Comparison of ENCODE assay signal across 8 cellular contexts in the genomic region with DNA sequence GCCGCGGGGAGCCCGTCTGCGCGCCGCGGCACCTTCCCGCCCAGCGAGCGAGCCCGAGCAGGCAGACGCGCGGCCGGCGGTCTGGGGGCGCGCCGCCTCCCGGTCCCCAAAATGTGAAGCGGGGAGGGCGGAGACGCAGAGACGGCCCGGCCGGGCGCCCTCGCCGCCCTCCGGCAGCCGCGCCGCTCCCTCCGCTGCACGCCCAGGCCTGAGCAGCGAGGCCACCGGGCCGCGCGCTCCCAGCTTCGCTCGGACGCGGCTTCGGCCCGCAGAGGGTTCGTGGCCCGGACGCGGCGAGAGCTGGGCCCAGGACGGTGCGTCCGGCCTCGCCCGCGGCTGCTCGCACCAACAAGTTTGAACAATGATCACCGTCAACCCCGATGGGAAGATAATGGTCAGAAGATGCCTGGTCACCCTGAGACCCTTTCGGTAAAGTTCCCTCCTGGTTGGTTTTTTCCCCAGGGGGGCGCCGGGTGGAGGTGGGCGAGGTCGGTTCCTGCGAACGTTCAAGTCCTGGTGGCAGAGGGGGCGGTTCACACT. TPM values are rescaled to one million over a fixed set of nuclear protein-coding genes. Genes with fewer than 3 reads are reported as not detected.
A peak's percentile ranks its signal among the peaks of the same experiment; 100 is the strongest.
DNase-seq lines count a peak whose midpoint lies in the region; ATAC-seq, FAIRE-seq and TF ChIP-seq lines count a peak whose summit lies in the region.

No MANE protein-coding gene starts in this region.

- H2AFZ ChIP-seq in GM12878 (ENCODE audit: control insufficient read depth, low read depth, low read length) = no peak overlapping the region

- peak overlapping the region; percentile 51 for H3K4me3 Mint-ChIP-seq in CD4-positive, alpha-beta T cell
- peak overlapping the region; percentile 35 for H3K4me3 Mint-ChIP-seq in natural killer cell

- no peaks in the 10 kb centered on the region for H3K9me3 ChIP-seq in CD4-positive, alpha-beta T cell (ENCODE audit: control insufficient read depth, low read length)
- no peaks in the 10 kb centered on the region; the same call in 2 of the 3 replicates for H3K9me3 ChIP-seq in GM12878 (replicated peaks; ENCODE audit: control insufficient read depth, insufficient read depth, low read length)
- no peaks in the 10 kb centered on the region for H3K9me3 ChIP-seq in left lung

- H3K4me1 Mint-ChIP-seq in CD4-positive, alpha-beta T cell (ENCODE audit: low read depth) = peaks cover 16% of the 10 kb centered on the region
- H3K4me1 Mint-ChIP-seq in natural killer cell = peaks cover 0 to 15% of the 10 kb centered on the region in 2 donors

- H3K27me3 Mint-ChIP-seq in CD4-positive, alpha-beta T cell = peaks cover 37% of the 10 kb centered on the region
- peaks cover 31 to 35% of the 10 kb centered on the region in 2 donors for H3K27me3 Mint-ChIP-seq in natural killer cell (ENCODE audit: low read depth in 2 of 2)

- no peak for DNase-seq in CD4-positive, alpha-beta T cell
- DNase-seq in HK-2 (ENCODE audit: unreplicated experiment) = peak; percentile 35
- DNase-seq in GM12878 (ENCODE audit: low read depth, low spot score) = no peak
- no peak for DNase-seq in natural killer cell
- DNase-seq in left lung = no peak
- DNase-seq in GM19238 (ENCODE audit: insufficient read length, low spot score) = no peak
- DNase-seq in NCI-H2029 (lab: John Stamatoyannopoulos, UW) = no peak
- no peak for DNase-seq in NOMO-1 treated with dmso at 0.1 percent for 144 hours (lab: John Stamatoyannopoulos, UW; ENCODE audit: unreplicated experiment)

- no TSS peak for BruUV-seq in GM12878 (replicated peaks; lab: Mats Ljungman, UMichigan)

- no peak for TF ChIP-seq POLR2A in GM12878 (IDR thresholded peaks at IDR 0.05; ENCODE audit: low read depth, low read length)

- H3K9me3 Mint-ChIP-seq in CD4-positive, alpha-beta T cell = no peaks in the 10 kb centered on the region
- H3K9me3 Mint-ChIP-seq in natural killer cell = no peaks in the 10 kb centered on the region

- H3K79me2 ChIP-seq in GM12878 (ENCODE audit: control insufficient read depth, insufficient read depth, low read length) = no peaks in the 10 kb centered on the region

- no peaks in the 10 kb centered on the region for H3K36me3 ChIP-seq in GM12878 (ENCODE audit: control insufficient read depth in 2 of 2, insufficient read depth in 2 of 2, low read length in 1 of 2)
- no peaks in the 10 kb centered on the region for H3K36me3 ChIP-seq in left lung

- TF ChIP-seq RAD21 in GM12878 (IDR thresholded peaks at IDR 0.05; ENCODE audit: insufficient read depth, low read depth, low read length) = no peak

- no peak for ATAC-seq in CD4-positive, alpha-beta T cell (ENCODE audit: poor library complexity)
- ATAC-seq in GM12878 = no peak
- ATAC-seq in natural killer cell = peak in 1 of 3 donors; percentile 12
- no peak for ATAC-seq in left lung

- no peaks in the 10 kb centered on the region; the same call in 1 of the 2 replicates for H3K4me1 ChIP-seq in GM12878 (ENCODE audit: control insufficient read depth, insufficient read depth, low read length)
- peaks cover 0 to 25% of the 10 kb centered on the region in 2 donors for H3K4me1 ChIP-seq in left lung

- no peak overlapping the region for H3K27ac ChIP-seq in CD4-positive, alpha-beta T cell (ENCODE audit: low read depth, low read length)
- H3K27ac ChIP-seq in GM12878 (ENCODE audit: control insufficient read depth, insufficient read depth) (no peak overlapping the region), left lung (no peak overlapping the region)

- TF ChIP-seq EP300 in GM12878 (IDR thresholded peaks at IDR 0.05; ENCODE audit: borderline replicate concordance in 1 of 2, control insufficient read depth in 1 of 2, low read depth in 2 of 2, low read length in 2 of 2) = no peak

- no peak for FAIRE-seq in GM12878 (lab: Jason Lieb, UNC)

- POLR2A ChIA-PET in CD4-positive, alpha-beta T cell (lab: Charles Lee) = interaction anchor here (0.8 to 1.9 kb wide), 5 partner anchors 187 to 220 kb away, joined by 3 to 18 read pairs (median 3); no protein-coding TSS in a partner anchor
- POLR2A ChIA-PET in GM12878 (lab: Charles Lee) = no interaction called here

- no peak overlapping the region for H3K4me2 ChIP-seq in GM12878 (ENCODE audit: control insufficient read depth, insufficient read depth)

- intact Hi-C loops in CD4-positive, alpha-beta T cell (cut with DNase I, micrococcal nuclease) = loop anchor here (1.0 to 2.0 kb wide), 4 partner anchors 188 to 378 kb away; no protein-coding TSS in a partner anchor
- intact Hi-C loops in GM12878 (cut with micrococcal nuclease; ENCODE audit: unreplicated experiment) = loop anchor here (2.0 to 10.0 kb wide), 2 partner anchors 188 to 376 kb away; no protein-coding TSS in a partner anchor
- intact Hi-C loops in natural killer cell (cut with micrococcal nuclease) = loop anchor here (1.0 to 5.0 kb wide), 3 partner anchors 188 to 379 kb away; no protein-coding TSS in a partner anchor
- intact Hi-C loops in left lung (cut with DNase I) = loop anchor here in 1 of 2 donors (5.0 kb wide), 1 partner anchor 199 kb away; no protein-coding TSS in a partner anchor

- no peaks in the 10 kb centered on the region for H3K36me3 Mint-ChIP-seq in CD4-positive, alpha-beta T cell (ENCODE audit: low read depth)
- no peaks in the 10 kb centered on the region for H3K36me3 Mint-ChIP-seq in natural killer cell

- no peak overlapping the region for H3K4me3 ChIP-seq in GM12878
- peak overlapping the region in 1 of 2 donors; percentile 28 for H3K4me3 ChIP-seq in left lung

- H4K20me1 ChIP-seq in GM12878 (ENCODE audit: control insufficient read depth, insufficient read depth) = no peaks in the 10 kb centered on the region

- TF ChIP-seq CTCF in CD4-positive, alpha-beta T cell (IDR thresholded peaks at IDR 0.05) = no peak
- TF ChIP-seq CTCF in GM12878 (IDR thresholded peaks at IDR 0.05 in 2 of 3, conservative IDR thresholded peaks at IDR 0.05 in 1 of 3; ENCODE audit: control insufficient read depth in 2 of 3, extremely low read depth in 1 of 3, insufficient read depth in 1 of 3, low read depth in 3 of 3, low read length in 3 of 3) (no peak), natural killer cell (IDR thresholded peaks at IDR 0.05) (no peak), left lung (IDR thresholded peaks at IDR 0.05) (no peak)

- H3K27me3 ChIP-seq in CD4-positive, alpha-beta T cell (ENCODE audit: control insufficient read depth, insufficient read depth, low read length) = peaks cover 41% of the 10 kb centered on the region
- H3K27me3 ChIP-seq in GM12878 (replicated peaks in 1 of 2; ENCODE audit: control insufficient read depth in 2 of 2, insufficient read depth in 2 of 2, low read length in 1 of 2) = peaks cover 0 to 5% of the 10 kb centered on the region in 2 experiments; a peak in 3 of 4 replicates
- H3K27me3 ChIP-seq in left lung = peaks cover 27 to 90% of the 10 kb centered on the region in 2 donors

- SMC1A ChIA-PET in GM12878 (lab: Charles Lee; ENCODE audit: uncharacterized antibody, unreplicated experiment) = interaction anchor here (1.4 to 2.2 kb wide), 3 partner anchors 188 to 210 kb away, joined by 3 to 8 read pairs (median 4); no protein-coding TSS in a partner anchor

- in situ Hi-C loops in GM12878 (cut with MboI) = loop anchor here (5.0 kb wide), 1 partner anchor 379 kb away; no protein-coding TSS in a partner anchor

- CTCF ChIA-PET in CD4-positive, alpha-beta T cell (lab: Charles Lee) = interaction anchor here (1.0 to 2.8 kb wide), 11 partner anchors 10 to 1001 kb away, joined by 3 to 54 read pairs (median 5); no protein-coding TSS in a partner anchor
- CTCF ChIA-PET in GM12878 (lab: Yijun Ruan, JAX) = interaction anchor here (0.6 to 1.8 kb wide), 6 partner anchors 30 to 198 kb away, joined by 3 to 22 read pairs (median 4); no protein-coding TSS in a partner anchor

- 2% methylated on average over 68 of the region's 68 CpGs for WGBS in GM12878 (ENCODE audit: insufficient coverage, insufficient replicate concordance, low lambda C conversion rate, missing lambda C conversion rate)

- no peak overlapping the region for H3K27ac Mint-ChIP-seq in CD4-positive, alpha-beta T cell
- H3K27ac Mint-ChIP-seq in natural killer cell = no peak overlapping the region

- RAD21 ChIA-PET in GM12878 (lab: Charles Lee; ENCODE audit: unreplicated experiment) = interaction anchor here (0.7 to 2.2 kb wide), 6 partner anchors 52 to 198 kb away, joined by 3 to 22 read pairs (median 4); no protein-coding TSS in a partner anchor

- H3K9ac ChIP-seq in GM12878 (ENCODE audit: control insufficient read depth, insufficient read depth, low read length) = no peak overlapping the region

TF ChIP-seq in GM12878, 131 proteins besides CTCF, POLR2A, EP300 and RAD21:
- no peak for TF ChIP-seq SIN3A (IDR thresholded peaks at IDR 0.05; ENCODE audit: low read depth, low read length)
- no peak for TF ChIP-seq YY1 (IDR thresholded peaks at IDR 0.05; ENCODE audit: low read depth, low read length)
- no peak for TF ChIP-seq IKZF2 (IDR thresholded peaks at IDR 0.05)
- no peak for TF ChIP-seq RBBP5 (conservative IDR thresholded peaks at IDR 0.05)
- TF ChIP-seq CHD4 (IDR thresholded peaks at IDR 0.05) = no peak
- peak; percentile 57 for TF ChIP-seq SUZ12 (IDR thresholded peaks at IDR 0.05; ENCODE audit: unreplicated experiment)
- no peak for TF ChIP-seq STAT1 (conservative IDR thresholded peaks at IDR 0.05)
TF ChIP-seq in GM12878: peak in this region for 1.

RNA-seq across cellular contexts. Expression of gene MGAT5B, which starts 0.5 kb away (rescaled TPM):
- under 1 TPM; 0.28 to 0.77 TPM for total RNA-seq in CD4-positive, alpha-beta T cell
- total RNA-seq in GM12878 (2013; cell fraction: nucleolus; rRNA removed) = not detected in 2 replicates
- total RNA-seq in GM12878 (2014; rRNA removed) = not detected in 2 replicates
- not detected in 2 replicates for total RNA-seq in GM12878 (2014; rRNA removed; fragmentation: Illumina TruSeq; extraction: Trizol)
- 0.13 TPM in 1 of 2 replicates, not detected in the other for total RNA-seq in GM12878 (2021)
- polyA plus RNA-seq in GM12878 (2011; ENCODE audit: low read depth) = not detected
- not detected in 2 replicates for polyA plus RNA-seq in GM12878 (2011; rRNA removed)
- not detected in 2 replicates for polyA plus RNA-seq in GM12878 (2011; cell fraction: cytosol; rRNA removed)
- not detected in 2 replicates for polyA plus RNA-seq in GM12878 (2011; cell fraction: nucleus; rRNA removed)
- not detected in 2 replicates for polyA plus RNA-seq in GM12878 (2012)
- not detected in 2 replicates for polyA plus RNA-seq in GM12878 (2014; fragmentation: Illumina TruSeq; extraction: Trizol)
- polyA plus RNA-seq in GM12878 (2014; fragmentation: Nextera tagmentation; extraction: Ambion mirVana) = not detected
- not detected in 2 replicates for polyA plus RNA-seq in GM12878 (2014; rRNA removed)
- not detected for polyA plus RNA-seq in GM12878 (2016; fragmentation: Nextera tagmentation; extraction: Ambion mirVana)
- not detected in 2 replicates for polyA minus RNA-seq in GM12878 (2011; rRNA and poly(A)+ RNA removed)
- polyA minus RNA-seq in GM12878 (2011; cell fraction: cytosol; rRNA and poly(A)+ RNA removed) = not detected in 2 replicates
- not detected in 2 replicates for polyA minus RNA-seq in GM12878 (2011; cell fraction: nucleus; rRNA and poly(A)+ RNA removed)
- total RNA-seq in natural killer cell = not detected
- 1 to 10 TPM; 1.0 to 1.2 TPM for total RNA-seq in left lung
